8 cellular contexts compared by ENCODE assay signal in the genomic region with DNA sequence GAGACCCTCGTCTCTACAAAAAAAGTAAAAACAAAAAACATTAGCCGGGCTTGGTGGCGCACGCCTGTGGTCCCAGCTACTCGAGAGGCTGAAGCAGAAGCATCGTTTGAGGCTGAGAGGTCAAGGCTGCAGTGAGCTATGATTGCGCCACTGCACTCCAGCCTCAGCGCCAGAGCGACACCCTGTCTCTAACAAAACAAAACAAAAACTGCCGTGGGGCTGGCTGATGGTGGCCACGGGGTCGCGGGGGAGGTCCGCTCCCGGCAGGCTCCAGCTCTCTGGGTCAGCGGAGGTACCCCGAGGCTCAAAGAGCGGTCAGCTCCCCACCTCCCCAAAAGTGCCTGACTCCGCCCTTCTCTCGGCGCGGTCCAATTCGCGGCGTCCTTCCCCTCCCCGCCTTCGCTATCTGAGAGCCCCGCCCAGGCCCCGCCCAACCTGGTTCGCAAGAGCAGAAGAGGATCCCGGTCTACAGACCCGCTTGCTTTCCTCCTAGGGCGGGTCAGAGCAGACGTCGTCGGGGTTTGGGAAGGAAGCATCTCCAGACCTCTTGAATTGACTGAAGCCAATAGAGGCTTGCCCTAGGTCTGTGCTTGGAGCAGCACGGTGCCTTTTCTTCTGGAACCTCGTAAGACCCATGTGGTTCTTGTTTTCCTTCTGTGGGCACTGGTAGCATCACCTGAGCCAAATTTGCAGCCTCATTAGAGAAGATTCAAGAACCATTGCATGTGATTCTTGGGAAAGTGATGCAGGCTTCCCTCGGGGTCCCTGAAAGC. TPM values are rescaled to one million over a fixed set of nuclear protein-coding genes. Genes with fewer than 3 reads are reported as not detected.
DNase-seq lines count a peak whose midpoint lies in the region; ATAC-seq and TF ChIP-seq lines count a peak whose summit lies in the region.

No MANE protein-coding gene starts in this region.

- H3K9me3 Mint-ChIP-seq in effector memory CD8-positive, alpha-beta T cell, result no peaks in the 10 kb centered on the region

- H3K27ac Mint-ChIP-seq in effector memory CD8-positive, alpha-beta T cell, result no peak overlapping the region

- peaks cover 7 to 16% of the 10 kb centered on the region in 2 donors for H3K4me1 Mint-ChIP-seq in effector memory CD8-positive, alpha-beta T cell (ENCODE audit: low read depth in 2 of 2)

- intact Hi-C loops in gastrocnemius medialis (cut with DNase I; ENCODE audit: low total_unique reads), result no loop called here

- H3K27me3 Mint-ChIP-seq in effector memory CD8-positive, alpha-beta T cell, result peaks cover 73 to 90% of the 10 kb centered on the region in 2 donors

- no peak for TF ChIP-seq CTCF in gastrocnemius medialis (IDR thresholded peaks at IDR 0.05 in 4 of 5, conservative IDR thresholded peaks at IDR 0.05 in 1 of 5)

- H3K4me3 Mint-ChIP-seq in effector memory CD8-positive, alpha-beta T cell, result peak overlapping the region; percentile 48 to 62

- DNase-seq in AG08395 (ENCODE audit: low spot score) (peak; percentile 59), NCI-H2171 (lab: John Stamatoyannopoulos, UW) (peak; percentile 62), gastrocnemius medialis (no peak), medulla oblongata (ENCODE audit: extremely low spot score) (no peak), glomerular visceral epithelial cell (ENCODE audit: extremely low spot score) (no peak)
- DNase-seq in effector memory CD8-positive, alpha-beta T cell, result no peak

- peaks cover 72 to 80% (median 76%) of the 10 kb centered on the region in 3 donors for H3K27me3 ChIP-seq in gastrocnemius medialis

- no peaks in the 10 kb centered on the region for H3K36me3 ChIP-seq in gastrocnemius medialis

- peak overlapping the region; percentile 20 to 46 (median 29) for H3K4me3 ChIP-seq in gastrocnemius medialis

- no peak overlapping the region for H3K27ac ChIP-seq in gastrocnemius medialis

- H3K36me3 Mint-ChIP-seq in effector memory CD8-positive, alpha-beta T cell (ENCODE audit: insufficient read depth), result no peaks in the 10 kb centered on the region

- TF ChIP-seq POLR2A in gastrocnemius medialis (IDR thresholded peaks at IDR 0.05), result no peak

- peaks cover 0 to 6% of the 10 kb centered on the region in 2 donors for H3K4me1 ChIP-seq in gastrocnemius medialis

- ATAC-seq in GM18868 (IDR thresholded peaks at IDR 0.05; ENCODE audit: unreplicated experiment) (peak; percentile 68), gastrocnemius medialis (no peak), HG02571 (IDR thresholded peaks at IDR 0.05; ENCODE audit: unreplicated experiment) (no peak)
- ATAC-seq in effector memory CD8-positive, alpha-beta T cell (replicated peaks), result no peak

- in situ Hi-C loops in gastrocnemius medialis (cut with MboI; ENCODE audit: low sequenced_read_pairs in 4 of 4), result no loop called here

- H3K9me3 ChIP-seq in gastrocnemius medialis, result no peaks in the 10 kb centered on the region

RNA-seq across cellular contexts. Expression of a gene that starts 7.8 kb away (rescaled TPM):
- not detected for total RNA-seq in gastrocnemius medialis

RNA-seq across cellular contexts. Expression of a gene that starts 45.5 kb away (rescaled TPM):
- total RNA-seq in gastrocnemius medialis, result not detected

RNA-seq across cellular contexts. Expression of a gene that starts 53.0 kb away (rescaled TPM):
- not detected for total RNA-seq in gastrocnemius medialis

Comparison
In these comparisons a context has a peak if more than half of its experiments do, and no peak if none do; other contexts are left out.
1. DNase-seq: peak in AG08395 (single experiment) and NCI-H2171 (single experiment); none in effector memory CD8-positive, alpha-beta T cell (0 of 3), gastrocnemius medialis (0 of 2), medulla oblongata (single experiment) and glomerular visceral epithelial cell (single experiment).